Comparison of ENCODE assay signal across 21 cellular contexts in the genomic region with DNA sequence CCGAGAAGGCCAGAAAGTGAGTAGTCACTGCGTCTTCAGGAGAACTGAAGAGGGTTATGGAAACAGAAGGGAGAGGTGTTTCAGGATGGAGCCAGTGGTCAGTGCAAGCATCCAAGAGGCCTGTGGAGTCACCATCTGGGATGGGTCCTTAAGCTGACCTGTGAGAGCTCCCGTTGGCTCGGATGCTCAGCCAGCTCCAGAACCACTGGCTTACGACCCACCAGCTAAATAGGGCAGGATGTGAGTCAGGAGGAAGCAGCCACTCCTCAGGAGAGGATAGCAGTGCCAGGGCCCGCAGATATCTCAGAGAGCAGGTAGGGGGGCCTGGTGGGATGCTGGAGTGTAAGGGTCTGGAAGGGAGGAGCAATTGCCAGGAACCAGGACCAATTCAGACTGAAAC.
"Had no signal": no experiment of that assay in that cellular context is flagged by ENCODE, and none has a peak within 500 bp of the region (broad histone marks: within the 10 kb centered on the region; RNA-seq: fewer than 3 reads in every experiment).

No MANE protein-coding gene starts in this region.

- H3K36me3 Mint-ChIP-seq: activated naive CD4-positive, alpha-beta T cell treated with anti-CD3 and anti-CD28 coated beads, Interleukin-2, amount 50 U/mL, for 72 hours; natural killer cell treated with Interleukin-12 subunit alpha and Interleukin-12 subunit beta and Interleukin-15 and Interleukin-18, amount 100 ng/mL, for 72 hours had no signal

- DNase-seq: activated B cell treated with CpG ODN at 0.5 μM for 24 hours; activated CD4-positive, alpha-beta T cell treated with anti-CD3 and anti-CD28 coated beads for 48 hours; activated CD8-positive, alpha-beta memory T cell treated with anti-CD3 and anti-CD28 coated beads, Interleukin-2, amount 50 U/mL, for 4 hours; activated CD8-positive, alpha-beta T cell treated with anti-CD3 and anti-CD28 coated beads, Interleukin-2, amount 10 ng/mL, durations not matched to agents 7 days and 5 days; activated effector memory CD4-positive, alpha-beta T cell treated with anti-CD3 and anti-CD28 coated beads, Interleukin-2, amount 50 U/mL, for 16 hours; activated T-cell treated with anti-CD3 and anti-CD28 coated beads, Interleukin-2, amount 50 U/mL, for 48 hours; body of pancreas; cortex of kidney; effector CD8-positive, alpha-beta T cell; gastrocnemius medialis; left lung; retina; stimulated activated CD4-positive, alpha-beta T cell treated with anti-CD3 and anti-CD28 coated beads, Interleukin-15, amount 100 ng/mL, for 24 hours; stimulated activated CD4-positive, alpha-beta T cell treated with anti-CD3 and anti-CD28 coated beads, Interleukin-4, amount 100 ng/mL, for 1 hour; stimulated activated naive CD4-positive, alpha-beta T cell treated with Interleukin-2 at 50 U/mL for 16 hours; T-helper 2 cell; transverse colon had no signal

- H3K27me3 ChIP-seq: body of pancreas, gastrocnemius medialis, left lung, transverse colon had no signal

- H3K27ac ChIP-seq: body of pancreas, epithelial cell of prostate, gastrocnemius medialis, left lung, transverse colon had no signal

- H3K36me3 ChIP-seq: gastrocnemius medialis, transverse colon had no signal

- H3K4me1 Mint-ChIP-seq: activated B cell treated with CpG ODN at 0.5 μM for 24 hours; central memory CD8-positive, alpha-beta T cell had no signal

- H3K4me1 ChIP-seq: body of pancreas, gastrocnemius medialis, left lung, transverse colon had no signal

- H3K4me3 Mint-ChIP-seq: activated B cell treated with CpG ODN at 0.5 μM for 24 hours; activated CD8-positive, alpha-beta T cell treated with anti-CD3 and anti-CD28 coated beads, Interleukin-2, amount 10 ng/mL, durations not matched to agents 7 days and 5 days; central memory CD8-positive, alpha-beta T cell; natural killer cell treated with Interleukin-12 subunit alpha and Interleukin-12 subunit beta and Interleukin-15 and Interleukin-18, amount 100 ng/mL, for 72 hours had no signal

- H3K27ac Mint-ChIP-seq: activated B cell treated with CpG ODN at 0.5 μM for 24 hours; activated CD8-positive, alpha-beta T cell treated with anti-CD3 and anti-CD28 coated beads, Interleukin-2, amount 10 ng/mL, durations not matched to agents 7 days and 5 days had no signal

- H3K4me3 ChIP-seq: body of pancreas, gastrocnemius medialis, left lung, transverse colon had no signal

- H3K27me3 Mint-ChIP-seq: activated B cell treated with CpG ODN at 0.5 μM for 24 hours; central memory CD8-positive, alpha-beta T cell; natural killer cell treated with Interleukin-12 subunit alpha and Interleukin-12 subunit beta and Interleukin-15 and Interleukin-18, amount 100 ng/mL, for 72 hours had no signal

- H3K9me3 ChIP-seq: body of pancreas, gastrocnemius medialis, left lung, transverse colon had no signal

- H3K9me3 Mint-ChIP-seq: activated B cell treated with CpG ODN at 0.5 μM for 24 hours; activated naive CD4-positive, alpha-beta T cell treated with anti-CD3 and anti-CD28 coated beads, Interleukin-2, amount 50 U/mL, for 72 hours; central memory CD8-positive, alpha-beta T cell; natural killer cell treated with Interleukin-12 subunit alpha and Interleukin-12 subunit beta and Interleukin-15 and Interleukin-18, amount 100 ng/mL, for 72 hours had no signal

- ATAC-seq: activated CD8-positive, alpha-beta T cell treated with anti-CD3 and anti-CD28 coated beads, Interleukin-2, amount 10 ng/mL, durations not matched to agents 7 days and 5 days; activated naive CD4-positive, alpha-beta T cell treated with anti-CD3 and anti-CD28 coated beads, Interleukin-2, amount 50 U/mL, for 72 hours; body of pancreas; gastrocnemius medialis; left lung; natural killer cell treated with Interleukin-12 subunit alpha and Interleukin-12 subunit beta and Interleukin-15 and Interleukin-18, amount 100 ng/mL, for 72 hours had no signal
